ENCODE assay signal across 8 cellular contexts in genomic region chr22:46295277-46295971, GRCh38. TPM values are rescaled to one million over a fixed set of nuclear protein-coding genes. Genes with fewer than 3 reads are reported as not detected.
DNase-seq lines count a peak whose midpoint lies in the region; ATAC-seq and TF ChIP-seq lines count a peak whose summit lies in the region.

No MANE protein-coding gene starts in this region.

- H3K36me3 ChIP-seq in PC-3 (ENCODE audit: low read depth, low read length): peaks cover 12% of the 10 kb centered on the region

- H3K4me1 ChIP-seq in PC-3 (ENCODE audit: insufficient read depth, low read length): peaks cover 13% of the 10 kb centered on the region

- peaks cover 21% of the 10 kb centered on the region for H3K4me1 Mint-ChIP-seq in progenitor cell of endocrine pancreas (ENCODE audit: low read depth)

- H3K9me3 ChIP-seq in PC-3 (ENCODE audit: low read length): no peaks in the 10 kb centered on the region

- H3K9ac ChIP-seq in PC-3 (ENCODE audit: low read length): no peak overlapping the region

- H3K9me3 Mint-ChIP-seq in progenitor cell of endocrine pancreas (ENCODE audit: low read depth): no peaks in the 10 kb centered on the region

- H3K36me3 Mint-ChIP-seq in progenitor cell of endocrine pancreas (ENCODE audit: insufficient read depth): peaks cover 19% of the 10 kb centered on the region

- peak overlapping the region; percentile 91 for H3K4me3 Mint-ChIP-seq in progenitor cell of endocrine pancreas (ENCODE audit: low read depth)

- H2AFZ ChIP-seq in PC-3 (ENCODE audit: low read length): no peak overlapping the region

- no peaks in the 10 kb centered on the region for H4K20me1 ChIP-seq in PC-3 (ENCODE audit: low read length)

- no peaks in the 10 kb centered on the region for H3K27me3 Mint-ChIP-seq in progenitor cell of endocrine pancreas

- CTCF ChIA-PET in PC-3 (lab: Charles Lee): no interaction called here

- DNase-seq in GM12865 (ENCODE audit: low read depth) (no peak), PC-3 (no peak), epithelial cell of esophagus (ENCODE audit: low read depth) (no peak), progenitor cell of endocrine pancreas (ENCODE audit: low spot score, unreplicated experiment) (no peak), cortex of kidney (lab: John Stamatoyannopoulos, UW) (no peak)

- no peak for TF ChIP-seq CTCF in GM12865 (IDR thresholded peaks at IDR 0.05; ENCODE audit: insufficient read depth, low read depth, low read length, missing control alignments)
- TF ChIP-seq CTCF in PC-3 (conservative IDR thresholded peaks at IDR 0.05; ENCODE audit: low read depth, low read length): no peak
- no peak for TF ChIP-seq CTCF in epithelial cell of esophagus (IDR thresholded peaks at IDR 0.05; ENCODE audit: insufficient read depth, low read depth, low read length, missing control alignments)
- TF ChIP-seq CTCF in progenitor cell of endocrine pancreas (IDR thresholded peaks at IDR 0.05; ENCODE audit: unreplicated experiment): no peak

- ATAC-seq in PC-3: no peak
- ATAC-seq in GM19455 (IDR thresholded peaks at IDR 0.05; ENCODE audit: unreplicated experiment): no peak
- no peak for ATAC-seq in HG03432 (IDR thresholded peaks at IDR 0.05; ENCODE audit: unreplicated experiment)
- no peak for ATAC-seq in HG03342 (IDR thresholded peaks at IDR 0.05; ENCODE audit: unreplicated experiment)

- H3F3A ChIP-seq in PC-3 (ENCODE audit: low read length, unreplicated experiment): no peaks in the 10 kb centered on the region

- H3K27ac ChIP-seq in PC-3 (ENCODE audit: low read length): no peak overlapping the region

- H3K79me2 ChIP-seq in PC-3 (ENCODE audit: low read length): peaks cover 32% of the 10 kb centered on the region

- peak overlapping the region; percentile 77 for H3K4me3 ChIP-seq in GM12865 (ENCODE audit: low read depth, low read length)
- peak overlapping the region; percentile 84; the same call in 1 of the 2 replicates for H3K4me3 ChIP-seq in PC-3 (ENCODE audit: low read length)
- H3K4me3 ChIP-seq in epithelial cell of esophagus (ENCODE audit: low read length): peak overlapping the region; percentile 71

- peak overlapping the region; percentile 98 for H3K4me2 ChIP-seq in PC-3 (ENCODE audit: low read length)

- no TSS peak for BruUV-seq in PC-3 (replicated peaks; lab: Mats Ljungman, UMichigan)

- intact Hi-C loops in PC-3 (cut with micrococcal nuclease): loop anchor here (5.0 kb wide), 1 partner anchor 173 kb away; no protein-coding TSS in a partner anchor

- no peak overlapping the region for H3K27ac Mint-ChIP-seq in progenitor cell of endocrine pancreas

- POLR2A ChIA-PET in PC-3 (lab: Charles Lee; ENCODE audit: unreplicated experiment): no interaction called here

- no peaks in the 10 kb centered on the region for H3K9me2 ChIP-seq in PC-3 (replicated peaks; ENCODE audit: low read length)

- no peaks in the 10 kb centered on the region for H3K27me3 ChIP-seq in PC-3 (ENCODE audit: low read length)

RNA-seq across cellular contexts. Expression of gene GTSE1, which starts 1.2 kb away (rescaled TPM):
- 20.6 and 26.4 TPM in 2 replicates for total RNA-seq in PC-3 (2014; rRNA removed)
- total RNA-seq in progenitor cell of endocrine pancreas: 24.2 and 25.1 TPM in 2 replicates

RNA-seq across cellular contexts. Expression of gene TTC38, which starts 27.6 kb away (rescaled TPM):
- 26.8 and 41.4 TPM in 2 replicates for total RNA-seq in PC-3 (2014; rRNA removed)
- 43.4 and 47.3 TPM in 2 replicates for total RNA-seq in progenitor cell of endocrine pancreas

RNA-seq across cellular contexts. Expression of gene PKDREJ, which starts 32.3 kb away (rescaled TPM):
- total RNA-seq in PC-3 (2014; rRNA removed) (not detected in 2 replicates), progenitor cell of endocrine pancreas (0.04 TPM in 1 of 2 replicates, not detected in the other)

RNA-seq across cellular contexts. Expression of gene TRMU, which starts 40.1 kb away (rescaled TPM):
- 63.5 and 63.6 TPM in 2 replicates for total RNA-seq in PC-3 (2014; rRNA removed)
- total RNA-seq in progenitor cell of endocrine pancreas: 71.8 and 72.5 TPM in 2 replicates

RNA-seq across cellular contexts. Expression of gene CDPF1, which starts 45.3 kb away (rescaled TPM):
- total RNA-seq in PC-3 (2014; rRNA removed) (14.1 and 21.0 TPM in 2 replicates), progenitor cell of endocrine pancreas (10.0 and 12.0 TPM in 2 replicates)
